17 cellular contexts compared by ENCODE assay signal in the genomic region with DNA sequence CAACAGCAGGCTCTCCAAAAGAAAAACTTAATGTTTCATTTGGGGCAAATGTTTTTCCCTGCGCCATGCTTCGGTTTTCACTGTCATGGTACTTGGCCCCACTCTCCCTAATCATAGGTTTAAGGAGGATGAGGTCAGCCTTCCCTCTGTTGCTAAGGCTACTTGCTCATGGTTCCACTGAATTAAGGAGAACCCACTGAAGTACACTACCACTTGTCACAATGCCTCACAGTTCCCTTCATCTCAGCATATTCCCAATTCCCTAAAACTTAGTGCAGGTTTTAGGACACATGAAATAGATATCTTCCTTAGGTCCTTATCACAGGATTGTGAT.
"Had no signal": no experiment of that assay in that cellular context is flagged by ENCODE, and none has a peak within 500 bp of the region (broad histone marks: within the 10 kb centered on the region; RNA-seq: fewer than 3 reads in every experiment).

No MANE protein-coding gene starts in this region.

- H3K4me2 ChIP-seq: hepatocyte had no signal

- H3K27me3 ChIP-seq: vagina had no signal

- H3K4me3 ChIP-seq: adrenal gland, hepatocyte, lower lobe of right lung, tibial nerve, vagina had no signal

- H3K79me2 ChIP-seq: hepatocyte had no signal

- H3K9me3 ChIP-seq: adrenal gland, lower lobe of right lung, tibial nerve, vagina had no signal

- ATAC-seq: activated CD4-positive, alpha-beta T cell treated with anti-CD3 and anti-CD28 coated beads for 36 hours; left colon; lower lobe of right lung; natural killer cell treated with Interleukin-12 subunit alpha and Interleukin-12 subunit beta and Interleukin-15 and Interleukin-18, amount 100 ng/mL, for 72 hours had no signal

- DNase-seq: activated CD4-positive, alpha-beta T cell treated with anti-CD3 and anti-CD28 coated beads for 36 hours; activated CD4-positive, alpha-beta T cell treated with anti-CD3 and anti-CD28 coated beads, Interleukin-2, amount 50 U/mL, for 48 hours; activated gamma-delta T cell; adrenal gland; endodermal cell; left colon; lower lobe of right lung; stimulated activated CD4-positive, alpha-beta T cell treated with anti-CD3 and anti-CD28 coated beads, Interleukin-12 subunit alpha, Interleukin-12 subunit beta, amount 100 ng/mL, for 4 hours; stimulated activated CD4-positive, alpha-beta T cell treated with anti-CD3 and anti-CD28 coated beads, Interleukin-1b, Interleukin-23, amount 100 ng/mL, for 48 hours; stimulated activated CD8-positive, alpha-beta memory T cell treated with anti-CD3 and anti-CD28 coated beads, Interleukin-4, amount 100 ng/mL, for 48 hours; stimulated activated naive CD4-positive, alpha-beta T cell had no signal

- H3K27ac Mint-ChIP-seq: activated CD4-positive, alpha-beta T cell treated with anti-CD3 and anti-CD28 coated beads for 36 hours; activated naive CD4-positive, alpha-beta T cell treated with anti-CD3 and anti-CD28 coated beads, Interleukin-2, amount 50 U/mL, for 24 hours; endodermal cell; natural killer cell treated with Interleukin-12 subunit alpha and Interleukin-12 subunit beta and Interleukin-15 and Interleukin-18, amount 100 ng/mL, for 72 hours had no signal

- H3K4me3 Mint-ChIP-seq: activated CD4-positive, alpha-beta T cell treated with anti-CD3 and anti-CD28 coated beads for 36 hours; activated naive CD4-positive, alpha-beta T cell treated with anti-CD3 and anti-CD28 coated beads, Interleukin-2, amount 50 U/mL, for 24 hours; endodermal cell; natural killer cell treated with Interleukin-12 subunit alpha and Interleukin-12 subunit beta and Interleukin-15 and Interleukin-18, amount 100 ng/mL, for 72 hours had no signal

- H3K27ac ChIP-seq: epithelial cell of prostate, hepatocyte, lower lobe of right lung, tibial nerve, vagina had no signal

- H3K9me3 Mint-ChIP-seq: activated naive CD4-positive, alpha-beta T cell treated with anti-CD3 and anti-CD28 coated beads, Interleukin-2, amount 50 U/mL, for 24 hours; endodermal cell; natural killer cell treated with Interleukin-12 subunit alpha and Interleukin-12 subunit beta and Interleukin-15 and Interleukin-18, amount 100 ng/mL, for 72 hours had no signal

- H3K36me3 ChIP-seq: adrenal gland, lower lobe of right lung, tibial nerve, vagina had no signal

- H2AFZ ChIP-seq: hepatocyte had no signal
